Comparison of ENCODE assay signal across 8 cellular contexts in genomic region chr4:20305976-20306375, GRCh38. TPM values are rescaled to one million over a fixed set of nuclear protein-coding genes. Genes with fewer than 3 reads are reported as not detected.
DNase-seq lines count a peak whose midpoint lies in the region; ATAC-seq and TF ChIP-seq lines count a peak whose summit lies in the region.

No MANE protein-coding gene starts in this region.

- no peak overlapping the region for H3K4me3 Mint-ChIP-seq in CD8-positive, alpha-beta memory T cell

- no peaks in the 10 kb centered on the region for H3K9me3 ChIP-seq in DND-41 (ENCODE audit: insufficient read depth, low read length, severe bottlenecking)
- H3K9me3 ChIP-seq in neural cell (ENCODE audit: low read length), result no peaks in the 10 kb centered on the region
- no peaks in the 10 kb centered on the region for H3K9me3 ChIP-seq in CD8-positive, alpha-beta memory T cell (ENCODE audit: low read length)

- H2AFZ ChIP-seq in DND-41 (ENCODE audit: low read depth, low read length), result no peak overlapping the region
- H2AFZ ChIP-seq in neural cell (ENCODE audit: low read depth, low read length), result no peak overlapping the region

- TF ChIP-seq EP300 in neural cell (conservative IDR thresholded peaks at IDR 0.05; ENCODE audit: poor library complexity, severe bottlenecking), result no peak

- no peak overlapping the region for H3K4me3 ChIP-seq in DND-41 (ENCODE audit: low read depth in 1 of 2, low read length in 2 of 2)
- H3K4me3 ChIP-seq in brain microvascular endothelial cell (ENCODE audit: low read depth, low read length), result no peak overlapping the region
- H3K4me3 ChIP-seq in neural cell (ENCODE audit: low read length), result no peak overlapping the region
- no peak overlapping the region for H3K4me3 ChIP-seq in CD8-positive, alpha-beta memory T cell (ENCODE audit: low read length)

- no peak overlapping the region for H3K4me2 ChIP-seq in DND-41 (ENCODE audit: insufficient read depth, low read length)
- H3K4me2 ChIP-seq in neural cell (ENCODE audit: low read length), result no peak overlapping the region

- H3K27me3 ChIP-seq in DND-41 (ENCODE audit: insufficient read depth, low read length, poor library complexity) (no peaks in the 10 kb centered on the region), brain microvascular endothelial cell (replicated peaks) (no peaks in the 10 kb centered on the region), neural cell (ENCODE audit: insufficient read depth, low read depth, low read length) (no peaks in the 10 kb centered on the region)
- H3K27me3 ChIP-seq in CD8-positive, alpha-beta memory T cell (ENCODE audit: insufficient read depth, low read length, poor library complexity, severe bottlenecking), result no peaks in the 10 kb centered on the region

- H4K20me1 ChIP-seq in DND-41 (ENCODE audit: insufficient read depth, low read length) (no peaks in the 10 kb centered on the region), neural cell (ENCODE audit: insufficient read depth) (no peaks in the 10 kb centered on the region)

- H3K27ac ChIP-seq in DND-41 (ENCODE audit: low read length), result no peak overlapping the region
- H3K27ac ChIP-seq in brain microvascular endothelial cell, result no peak overlapping the region
- no peak overlapping the region for H3K27ac ChIP-seq in neural cell (ENCODE audit: low read length)
- no peak overlapping the region for H3K27ac ChIP-seq in CD8-positive, alpha-beta memory T cell (ENCODE audit: low read depth, low read length)

- H3K79me2 ChIP-seq in DND-41 (ENCODE audit: insufficient read depth, low read length) (no peaks in the 10 kb centered on the region), neural cell (replicated peaks; ENCODE audit: insufficient read depth, low read length) (no peaks in the 10 kb centered on the region)

- H3K9me2 ChIP-seq in neural cell (ENCODE audit: insufficient read depth, low read length), result no peaks in the 10 kb centered on the region

- peaks cover 3 to 8% (median 6%) of the 10 kb centered on the region in 5 donors for H3K9me3 Mint-ChIP-seq in CD8-positive, alpha-beta memory T cell

- CTCF ChIA-PET in CD8-positive, alpha-beta memory T cell (lab: Charles Lee), result no interaction called here

- H3K36me3 ChIP-seq in DND-41 (ENCODE audit: insufficient read depth, low read length) (no peaks in the 10 kb centered on the region), brain microvascular endothelial cell (replicated peaks) (no peaks in the 10 kb centered on the region), neural cell (ENCODE audit: insufficient read depth, low read length) (no peaks in the 10 kb centered on the region)
- no peaks in the 10 kb centered on the region for H3K36me3 ChIP-seq in CD8-positive, alpha-beta memory T cell (ENCODE audit: insufficient read depth, low read length)

- ATAC-seq in DND-41 (ENCODE audit: insufficient read depth, low read depth), result no peak
- ATAC-seq in GM19455 (IDR thresholded peaks at IDR 0.05; ENCODE audit: unreplicated experiment), result no peak

- DNase-seq in DND-41, result no peak
- DNase-seq in NCI-H146 treated with DMSO at 0.1 percent for 48 hours (lab: John Stamatoyannopoulos, UW; ENCODE audit: unreplicated experiment), result peak; percentile 19
- DNase-seq in brain microvascular endothelial cell, result no peak
- DNase-seq in NCI-H1436 (lab: John Stamatoyannopoulos, UW), result no peak
- DNase-seq in CD8-positive, alpha-beta memory T cell, result no peak
- DNase-seq in GM19240 (ENCODE audit: insufficient read length, low spot score), result no peak

- TF ChIP-seq RAD21 in neural cell (conservative IDR thresholded peaks at IDR 0.05), result peak; percentile 23

- TF ChIP-seq CTCF in DND-41 (IDR thresholded peaks at IDR 0.05; ENCODE audit: borderline replicate concordance, extremely low read depth, low read length, poor library complexity, severe bottlenecking) (peak; percentile 12), brain microvascular endothelial cell (IDR thresholded peaks at IDR 0.05; ENCODE audit: low read depth, low read length, missing control alignments) (peak; percentile 55), neural cell (IDR thresholded peaks at IDR 0.05; ENCODE audit: poor library complexity, severe bottlenecking) (peak; percentile 9)

- H3K27me3 Mint-ChIP-seq in CD8-positive, alpha-beta memory T cell, result no peaks in the 10 kb centered on the region

- POLR2A ChIA-PET in CD8-positive, alpha-beta memory T cell (lab: Charles Lee), result no interaction called here

- no peaks in the 10 kb centered on the region for H3F3A ChIP-seq in neural cell (ENCODE audit: insufficient read depth, low read length, poor library complexity, severe bottlenecking)

- no peaks in the 10 kb centered on the region for H3K4me1 ChIP-seq in DND-41 (ENCODE audit: insufficient read depth, low read length)
- H3K4me1 ChIP-seq in CD8-positive, alpha-beta memory T cell (ENCODE audit: insufficient read depth, low read length), result no peaks in the 10 kb centered on the region

- no peak overlapping the region for H3K9ac ChIP-seq in DND-41 (ENCODE audit: low read depth, low read length)
- H3K9ac ChIP-seq in neural cell (ENCODE audit: low read length), result no peak overlapping the region

- H3K4me1 Mint-ChIP-seq in CD8-positive, alpha-beta memory T cell, result no peaks in the 10 kb centered on the region

- no peak overlapping the region for H3K27ac Mint-ChIP-seq in CD8-positive, alpha-beta memory T cell

- no peaks in the 10 kb centered on the region for H3K36me3 Mint-ChIP-seq in CD8-positive, alpha-beta memory T cell

- in situ Hi-C loops in brain microvascular endothelial cell (cut with HindIII; ENCODE audit: low pct_ligation_motif_present, low sequenced_read_pairs), result no loop called here

TF ChIP-seq in neural cell, 6 proteins besides CTCF, POLR2A, EP300 and RAD21:
- TF ChIP-seq POLR2AphosphoS5 (IDR thresholded peaks at IDR 0.05) (no peak), SMC3 (conservative IDR thresholded peaks at IDR 0.05; ENCODE audit: poor library complexity) (no peak), TAF1 (IDR thresholded peaks at IDR 0.05; ENCODE audit: low read depth) (no peak)
- TF ChIP-seq, protein P1, sequence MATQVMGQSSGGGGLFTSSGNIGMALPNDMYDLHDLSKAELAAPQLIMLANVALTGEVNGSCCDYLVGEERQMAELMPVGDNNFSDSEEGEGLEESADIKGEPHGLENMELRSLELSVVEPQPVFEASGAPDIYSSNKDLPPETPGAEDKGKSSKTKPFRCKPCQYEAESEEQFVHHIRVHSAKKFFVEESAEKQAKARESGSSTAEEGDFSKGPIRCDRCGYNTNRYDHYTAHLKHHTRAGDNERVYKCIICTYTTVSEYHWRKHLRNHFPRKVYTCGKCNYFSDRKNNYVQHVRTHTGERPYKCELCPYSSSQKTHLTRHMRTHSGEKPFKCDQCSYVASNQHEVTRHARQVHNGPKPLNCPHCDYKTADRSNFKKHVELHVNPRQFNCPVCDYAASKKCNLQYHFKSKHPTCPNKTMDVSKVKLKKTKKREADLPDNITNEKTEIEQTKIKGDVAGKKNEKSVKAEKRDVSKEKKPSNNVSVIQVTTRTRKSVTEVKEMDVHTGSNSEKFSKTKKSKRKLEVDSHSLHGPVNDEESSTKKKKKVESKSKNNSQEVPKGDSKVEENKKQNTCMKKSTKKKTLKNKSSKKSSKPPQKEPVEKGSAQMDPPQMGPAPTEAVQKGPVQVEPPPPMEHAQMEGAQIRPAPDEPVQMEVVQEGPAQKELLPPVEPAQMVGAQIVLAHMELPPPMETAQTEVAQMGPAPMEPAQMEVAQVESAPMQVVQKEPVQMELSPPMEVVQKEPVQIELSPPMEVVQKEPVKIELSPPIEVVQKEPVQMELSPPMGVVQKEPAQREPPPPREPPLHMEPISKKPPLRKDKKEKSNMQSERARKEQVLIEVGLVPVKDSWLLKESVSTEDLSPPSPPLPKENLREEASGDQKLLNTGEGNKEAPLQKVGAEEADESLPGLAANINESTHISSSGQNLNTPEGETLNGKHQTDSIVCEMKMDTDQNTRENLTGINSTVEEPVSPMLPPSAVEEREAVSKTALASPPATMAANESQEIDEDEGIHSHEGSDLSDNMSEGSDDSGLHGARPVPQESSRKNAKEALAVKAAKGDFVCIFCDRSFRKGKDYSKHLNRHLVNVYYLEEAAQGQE (IDR thresholded peaks at IDR 0.05; ENCODE audit: borderline replicate concordance), result no peak
TF ChIP-seq in neural cell: peak in this region for 0.

RNA-seq across cellular contexts. Expression of gene SLIT2, which starts 54.3 kb away (rescaled TPM):
- 26.4 and 29.0 TPM in 2 replicates for polyA plus RNA-seq in neural cell
- 57.5 and 71.7 TPM in 2 replicates for polyA minus RNA-seq in neural cell
- total RNA-seq in CD8-positive, alpha-beta memory T cell, result not detected
- polyA plus RNA-seq in CD8-positive, alpha-beta memory T cell, result not detected

Comparison
In these comparisons a context has a peak if more than half of its experiments do, and no peak if none do; other contexts are left out.
1. RNA of gene SLIT2, which starts 54.3 kb away (polyA plus RNA-seq): 26.4 to 29.0 TPM in neural cell; not detected in CD8-positive, alpha-beta memory T cell (single experiment); every median in the first group is over 10 times any median in the second.
2. Peak in every context shown above with its lines, with median percentiles within 50 percentile points of each other: CTCF ChIP-seq.